1 cellular context compared by ENCODE assay signal in the genomic region with DNA sequence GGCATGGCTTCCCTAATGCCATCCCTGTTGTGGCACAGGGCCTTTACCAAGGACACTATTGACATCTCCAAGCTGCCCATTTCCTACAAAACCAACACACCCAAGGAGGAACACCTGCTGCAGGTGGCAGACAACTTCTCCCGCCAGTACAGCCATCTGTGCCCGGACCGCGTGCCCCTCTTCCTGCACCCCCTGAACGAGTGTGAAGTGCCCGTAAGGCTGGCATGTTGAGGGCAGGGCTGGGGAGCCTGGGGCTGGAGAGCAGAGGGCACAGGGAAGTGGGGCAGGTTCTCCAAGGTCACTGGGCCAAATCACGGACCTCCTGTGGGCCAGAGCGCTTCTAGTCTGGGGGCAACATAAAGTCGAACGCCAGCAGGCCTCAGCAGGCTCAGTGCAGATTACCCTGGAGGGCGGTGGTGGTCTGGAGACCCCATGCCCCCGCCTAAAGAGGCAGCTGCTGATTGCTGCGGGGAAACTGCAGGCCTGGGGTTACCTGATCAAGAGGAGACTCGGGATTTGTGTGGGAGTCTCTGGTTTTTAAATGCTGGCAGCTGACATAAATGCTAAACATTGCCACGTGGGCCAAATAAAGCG.
TF ChIP-seq lines count a peak whose summit lies in the region.

No MANE protein-coding gene starts in this region.

TF ChIP-seq in HepG2, 621 proteins besides CTCF, POLR2A, EP300 and RAD21 (continued from another document):
- TF ChIP-seq, protein P1, sequence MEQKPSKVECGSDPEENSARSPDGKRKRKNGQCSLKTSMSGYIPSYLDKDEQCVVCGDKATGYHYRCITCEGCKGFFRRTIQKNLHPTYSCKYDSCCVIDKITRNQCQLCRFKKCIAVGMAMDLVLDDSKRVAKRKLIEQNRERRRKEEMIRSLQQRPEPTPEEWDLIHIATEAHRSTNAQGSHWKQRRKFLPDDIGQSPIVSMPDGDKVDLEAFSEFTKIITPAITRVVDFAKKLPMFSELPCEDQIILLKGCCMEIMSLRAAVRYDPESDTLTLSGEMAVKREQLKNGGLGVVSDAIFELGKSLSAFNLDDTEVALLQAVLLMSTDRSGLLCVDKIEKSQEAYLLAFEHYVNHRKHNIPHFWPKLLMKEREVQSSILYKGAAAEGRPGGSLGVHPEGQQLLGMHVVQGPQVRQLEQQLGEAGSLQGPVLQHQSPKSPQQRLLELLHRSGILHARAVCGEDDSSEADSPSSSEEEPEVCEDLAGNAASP (CRISPR knock-in tag; IDR thresholded peaks at IDR 0.05; ENCODE audit: borderline replicate concordance), result no peak
- TF ChIP-seq TOE1 (CRISPR knock-in tag; IDR thresholded peaks at IDR 0.05) (no peak), ZSCAN12 (CRISPR knock-in tag; IDR thresholded peaks at IDR 0.05) (no peak)
TF ChIP-seq in HepG2: peak in this region for 5.
